In genomic region chr22:20418211-20418788, GRCh38 we compare ENCODE assay signal across 8 cellular contexts. TPM values are rescaled to one million over a fixed set of nuclear protein-coding genes. Genes with fewer than 3 reads are reported as not detected.
A peak's percentile ranks its signal among the peaks of the same experiment; 100 is the strongest.
DNase-seq lines count a peak whose midpoint lies in the region; ATAC-seq and TF ChIP-seq lines count a peak whose summit lies in the region.

No MANE protein-coding gene starts in this region.

- peaks cover 13% of the 10 kb centered on the region for H3K4me1 ChIP-seq in left ventricle myocardium inferior
- H3K4me1 ChIP-seq in prostate gland (replicated peaks): no peaks in the 10 kb centered on the region
- peaks cover 0 to 6% of the 10 kb centered on the region in 2 donors for H3K4me1 ChIP-seq in uterus

- DNase-seq in ELR (ENCODE audit: low read depth): peak; percentile 90
- peak; percentile 81 for DNase-seq in MG63
- DNase-seq in T follicular helper cell (ENCODE audit: low read depth): peak; percentile 62
- DNase-seq in amniotic stem cell (lab: John Stamatoyannopoulos, UW): peak; percentile 68
- DNase-seq in left ventricle myocardium inferior: peak; percentile 84
- DNase-seq in prostate gland (ENCODE audit: low spot score): peak; percentile 70
- DNase-seq in uterus: peak; percentile 85

- H3K27ac ChIP-seq in left ventricle myocardium inferior (replicated peaks): peak overlapping the region; percentile 55
- H3K27ac ChIP-seq in prostate gland: peak overlapping the region in 1 of 2 donors; percentile 45
- H3K27ac ChIP-seq in uterus: peak overlapping the region; percentile 60 to 64

- ATAC-seq in HG03095 (IDR thresholded peaks at IDR 0.05; ENCODE audit: unreplicated experiment): no peak

- no peak for TF ChIP-seq POLR2A in prostate gland (IDR thresholded peaks at IDR 0.05)
- TF ChIP-seq POLR2A in uterus (IDR thresholded peaks at IDR 0.05): no peak

- H3K9me3 ChIP-seq in MG63: no peaks in the 10 kb centered on the region
- no peaks in the 10 kb centered on the region for H3K9me3 ChIP-seq in left ventricle myocardium inferior (replicated peaks)
- H3K9me3 ChIP-seq in prostate gland: no peaks in the 10 kb centered on the region
- H3K9me3 ChIP-seq in uterus: no peaks in the 10 kb centered on the region

- TF ChIP-seq CTCF in left ventricle myocardium inferior (IDR thresholded peaks at IDR 0.05; ENCODE audit: borderline replicate concordance): peak; percentile 91
- TF ChIP-seq CTCF in prostate gland (IDR thresholded peaks at IDR 0.05): peak; percentile 73 to 79 (median 74)
- TF ChIP-seq CTCF in uterus (IDR thresholded peaks at IDR 0.05): peak; percentile 83 to 92 (median 86)

- H3K36me3 ChIP-seq in MG63 (no peaks in the 10 kb centered on the region), left ventricle myocardium inferior (no peaks in the 10 kb centered on the region), prostate gland (no peaks in the 10 kb centered on the region), uterus (no peaks in the 10 kb centered on the region)

- H3K27me3 ChIP-seq in MG63 (no peaks in the 10 kb centered on the region), left ventricle myocardium inferior (ENCODE audit: low read depth) (no peaks in the 10 kb centered on the region), prostate gland (replicated peaks; ENCODE audit: insufficient read depth) (no peaks in the 10 kb centered on the region), uterus (no peaks in the 10 kb centered on the region)

- H3K4me3 ChIP-seq in MG63: peak overlapping the region; percentile 42
- peak overlapping the region; percentile 60 for H3K4me3 ChIP-seq in left ventricle myocardium inferior
- peak overlapping the region; percentile 10 to 24 for H3K4me3 ChIP-seq in prostate gland
- peak overlapping the region; percentile 5 to 27 for H3K4me3 ChIP-seq in uterus

- WGBS in prostate gland: 14% methylated on average over 42 of the region's 42 CpGs

- intact Hi-C loops in left ventricle myocardium inferior (cut with micrococcal nuclease): loop anchor here (5.0 kb wide), 1 partner anchor 39 kb away; no protein-coding TSS in a partner anchor
- intact Hi-C loops in prostate gland (cut with DNase I): loop anchor here (2.0 to 10.0 kb wide), 3 partner anchors 39 to 277 kb away; partner anchors contain the start of gene KLHL22
- intact Hi-C loops in uterus (cut with DNase I; ENCODE audit: low total_unique reads): loop anchor here (5.0 kb wide), 1 partner anchor 39 kb away; no protein-coding TSS in a partner anchor

RNA-seq across cellular contexts. Expression of gene SCARF2, which starts 19.3 kb away (rescaled TPM):
- 22.3 and 32.1 TPM in 2 replicates for total RNA-seq in MG63 (2014; rRNA removed; shearing (Covaris generic); ENCODE audit: low replicate concordance)
- 3.1 TPM for total RNA-seq in left ventricle myocardium inferior
- total RNA-seq in prostate gland: 10 to 100 TPM; 12.8 to 28.6 TPM
- total RNA-seq in uterus: 10 to 100 TPM; 22.9 to 84.5 (median 30.1) TPM

RNA-seq across cellular contexts. Expression of gene ZNF74, which starts 24.3 kb away (rescaled TPM):
- total RNA-seq in MG63 (2014; rRNA removed; shearing (Covaris generic); ENCODE audit: low replicate concordance): 4.3 and 7.0 TPM in 2 replicates
- total RNA-seq in left ventricle myocardium inferior: 5.0 TPM
- 10 to 100 TPM; 17.0 to 41.6 TPM for total RNA-seq in prostate gland
- total RNA-seq in uterus: 10 to 100 TPM in 3 of 4 donors, 1 to 10 TPM in 1; 8.2 to 32.0 (median 10.8) TPM
